36 cellular contexts compared by ENCODE assay signal in genomic region chr6:168290095-168290494, GRCh38. TPM values are rescaled to one million over a fixed set of nuclear protein-coding genes. Genes with fewer than 3 reads are reported as not detected.
"Had no signal": no experiment of that assay in that cellular context is flagged by ENCODE, and none has a peak within 500 bp of the region (broad histone marks: within the 10 kb centered on the region; RNA-seq: fewer than 3 reads in every experiment).

No MANE protein-coding gene starts in this region.

- H3K9me3 ChIP-seq: adrenal gland, body of pancreas, breast epithelium had no signal

- H3K4me1 ChIP-seq: adrenal gland, body of pancreas, breast epithelium had no signal

- FAIRE-seq: astrocyte, TTC549 had no signal

- H3K4me3 ChIP-seq: adrenal gland, body of pancreas, breast epithelium had no signal

- ATAC-seq: activated CD8-positive, alpha-beta T cell treated with anti-CD3 and anti-CD28 coated beads for 36 hours; activated naive CD4-positive, alpha-beta T cell treated with anti-CD3 and anti-CD28 coated beads, Interleukin-2, amount 50 U/mL, for 72 hours; activated T-cell treated with anti-CD3 and anti-CD28 coated beads, Interleukin-2, amount 50 U/mL, for 4 hours; activated T-cell treated with anti-CD3 and anti-CD28 coated beads, Interleukin-2, amount 50 U/mL, for 72 hours; activated T-helper 17 cell treated with anti-CD3 and anti-CD28 coated beads, Interleukin-2, amount 50 U/mL, for 72 hours; body of pancreas had no signal

- H3K27ac ChIP-seq: adrenal gland, body of pancreas, brain microvascular endothelial cell, breast epithelium, VCaP had no signal

- H3K36me3 ChIP-seq: adrenal gland, brain microvascular endothelial cell, breast epithelium had no signal

- H3K27me3 ChIP-seq: adrenal gland, body of pancreas, brain microvascular endothelial cell had no signal

- DNase-seq: activated B cell treated with CpG ODN at 0.5 μM for 24 hours; activated CD4-positive, alpha-beta memory T cell treated with anti-CD3 and anti-CD28 coated beads for 36 hours; activated CD4-positive, alpha-beta T cell treated with anti-CD3 and anti-CD28 coated beads for 4 hours; activated CD4-positive, alpha-beta T cell treated with anti-CD3 and anti-CD28 coated beads, Interleukin-2, amount 10 ng/mL, durations not matched to agents 24 days and 14 days; activated CD4-positive, alpha-beta T cell treated with anti-CD3 and anti-CD28 coated beads, Interleukin-2, amount 50 U/mL, for 1 hour; activated CD4-positive, alpha-beta T cell treated with anti-CD3 and anti-CD28 coated beads, Interleukin-2, amount 50 U/mL, for 4 hours; activated CD4-positive, CD25-positive, alpha-beta regulatory T cell treated with anti-CD3 and anti-CD28 coated beads, Interleukin-2, amount 50 U/mL, for 72 hours; activated CD8-positive, alpha-beta memory T cell treated with anti-CD3 and anti-CD28 coated beads, Interleukin-2, amount 50 U/mL, for 4 hours; activated CD8-positive, alpha-beta T cell treated with anti-CD3 and anti-CD28 coated beads for 36 hours; activated effector memory CD4-positive, alpha-beta T cell treated with anti-CD3 and anti-CD28 coated beads, Interleukin-2, amount 50 U/mL, for 16 hours; activated gamma-delta T cell treated with Interleukin-2 at 50 U/mL for 16 hours; activated naive CD4-positive, alpha-beta T cell; activated naive CD4-positive, alpha-beta T cell treated with anti-CD3 and anti-CD28 coated beads for 36 hours; activated naive CD4-positive, alpha-beta T cell treated with anti-CD3 and anti-CD28 coated beads, Interleukin-2, amount 50 U/mL, for 16 hours; activated naive CD8-positive, alpha-beta T cell treated with anti-CD3 and anti-CD28 coated beads for 36 hours; activated T-cell treated with anti-CD3 and anti-CD28 coated beads for 4 hours; activated T-cell treated with anti-CD3 and anti-CD28 coated beads, Interleukin-2, amount 50 U/mL, for 1 hour; activated T-cell treated with anti-CD3 and anti-CD28 coated beads, Interleukin-2, amount 50 U/mL, for 4 hours; activated T-cell treated with anti-CD3 and anti-CD28 coated beads, Interleukin-2, amount 50 U/mL, for 72 hours; adrenal gland; amniotic stem cell; aorta; body of pancreas; brain microvascular endothelial cell; caudate nucleus; cerebellar nuclear complex; T-helper 1 cell; T-helper 2 cell; T-helper 9 cell had no signal

RNA-seq across cellular contexts. Expression of gene DACT2, which starts 29.5 kb away (rescaled TPM):
- total RNA-seq: activated B cell treated with CpG ODN at 0.5 μM for 24 hours; activated CD4-positive, alpha-beta memory T cell treated with anti-CD3 and anti-CD28 coated beads for 36 hours; activated CD8-positive, alpha-beta memory T cell treated with anti-CD3 and anti-CD28 coated beads for 36 hours; activated CD8-positive, alpha-beta T cell treated with anti-CD3 and anti-CD28 coated beads for 36 hours; activated naive CD4-positive, alpha-beta T cell treated with anti-CD3 and anti-CD28 coated beads for 36 hours; activated naive CD4-positive, alpha-beta T cell treated with anti-CD3 and anti-CD28 coated beads, Interleukin-2, amount 50 U/mL, for 72 hours; activated naive CD8-positive, alpha-beta T cell treated with anti-CD3 and anti-CD28 coated beads for 36 hours; activated T-cell treated with anti-CD3 and anti-CD28 coated beads, Interleukin-2, amount 50 U/mL, for 4 hours had no signal
